In the genomic region with DNA sequence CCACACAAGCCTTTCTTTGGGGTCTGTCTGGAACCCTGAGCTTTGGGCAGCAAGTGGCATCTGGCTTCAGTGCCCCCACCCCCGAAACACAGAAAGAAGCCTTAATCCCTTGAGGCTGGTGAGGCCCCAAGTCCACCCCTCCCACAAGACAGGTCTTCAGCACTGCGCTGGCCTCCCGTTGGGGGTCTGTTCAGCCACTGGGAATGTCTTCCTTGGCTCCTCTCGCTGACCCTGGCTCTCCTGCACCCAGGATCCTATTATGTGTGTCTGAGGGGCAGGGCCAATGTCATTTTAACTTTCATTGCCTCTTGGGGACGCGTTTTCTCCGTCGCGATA, we compare ENCODE assay signal across 9 cellular contexts. TPM values are rescaled to one million over a fixed set of nuclear protein-coding genes. Genes with fewer than 3 reads are reported as not detected.
A peak's percentile ranks its signal among the peaks of the same experiment; 100 is the strongest.
DNase-seq lines count a peak whose midpoint lies in the region; ATAC-seq and TF ChIP-seq lines count a peak whose summit lies in the region.
"Had no signal": no experiment of that assay in that cellular context is flagged by ENCODE, and none has a peak within 500 bp of the region (broad histone marks: within the 10 kb centered on the region; RNA-seq: fewer than 3 reads in every experiment).

No MANE protein-coding gene starts in this region.

- TF ChIP-seq POLR2A in HCT116 (IDR thresholded peaks at IDR 0.05; ENCODE audit: borderline replicate concordance, extremely low read depth, insufficient read depth, insufficient read length), result no peak

- CTCF ChIA-PET in HCT116 (lab: Charles Lee), result interaction anchor here (0.8 kb wide), 1 partner anchor 17 kb away, joined by 4 read pairs; no protein-coding TSS in a partner anchor
- CTCF ChIA-PET in activated CD4-positive, alpha-beta memory T cell treated with anti-CD3 and anti-CD28 coated beads, Interleukin-2, amount 10 ng/mL, durations not matched to agents 7 days and 5 days (lab: Charles Lee), result interaction anchor here (0.7 to 10.2 kb wide), 7 partner anchors 10 to 127 kb away, joined by 3 to 138 read pairs (median 3); no protein-coding TSS in a partner anchor

- H3K4me3 Mint-ChIP-seq in activated CD4-positive, alpha-beta memory T cell treated with anti-CD3 and anti-CD28 coated beads, Interleukin-2, amount 10 ng/mL, durations not matched to agents 7 days and 5 days, result peak overlapping the region; percentile 53

- POLR2A ChIA-PET in HCT116 (lab: Charles Lee), result no interaction called here
- POLR2A ChIA-PET in activated CD4-positive, alpha-beta memory T cell treated with anti-CD3 and anti-CD28 coated beads, Interleukin-2, amount 10 ng/mL, durations not matched to agents 7 days and 5 days (lab: Charles Lee), result interaction anchor here (1.0 to 2.6 kb wide), 7 partner anchors 9 to 115 kb away, joined by 3 to 12 read pairs (median 3); no protein-coding TSS in a partner anchor

- no peak overlapping the region for H2AFZ ChIP-seq in HCT116 (ENCODE audit: low read depth, low read length, poor library complexity, severe bottlenecking)

- peaks cover 40% of the 10 kb centered on the region for H3K4me1 Mint-ChIP-seq in activated CD4-positive, alpha-beta memory T cell treated with anti-CD3 and anti-CD28 coated beads, Interleukin-2, amount 10 ng/mL, durations not matched to agents 7 days and 5 days

- H3K27ac Mint-ChIP-seq in activated CD4-positive, alpha-beta memory T cell treated with anti-CD3 and anti-CD28 coated beads, Interleukin-2, amount 10 ng/mL, durations not matched to agents 7 days and 5 days, result peak overlapping the region; percentile 62

- ATAC-seq in HCT116 (no peak; the same call in 1 of the 2 replicates), GM21723 (IDR thresholded peaks at IDR 0.05; ENCODE audit: unreplicated experiment) (no peak), HG02642 (IDR thresholded peaks at IDR 0.05; ENCODE audit: poor library complexity, unreplicated experiment) (no peak)

- H3K4me3 ChIP-seq in HCT116 (replicated peaks in 1 of 2; ENCODE audit: low read depth in 1 of 2, low read length in 2 of 2) (peak overlapping the region; percentile 45 to 57), iPS DF 6.9 (ENCODE audit: low read length) (peak overlapping the region; percentile 51; the same call in 1 of the 2 replicates), skin epidermis (peak overlapping the region; percentile 8 to 41 (median 25))

- H3K4me1 ChIP-seq in HCT116 (ENCODE audit: control insufficient read depth in 1 of 2, insufficient read depth in 2 of 2, low read length in 2 of 2) (peaks cover 21 to 25% of the 10 kb centered on the region in 2 experiments), iPS DF 6.9 (ENCODE audit: control insufficient read depth, insufficient read depth, low read length) (peaks cover 2% of the 10 kb centered on the region; the same call in 1 of the 2 replicates)

- H3K4me2 ChIP-seq in HCT116 (ENCODE audit: low read length), result peak overlapping the region; percentile 88

- no CpG with 5 or more reads among the region's 9 CpGs for WGBS in iPS DF 6.9 (ENCODE audit: insufficient coverage, insufficient read length)

- no peaks in the 10 kb centered on the region for H3K27me3 ChIP-seq in HCT116 (ENCODE audit: insufficient read depth, low read length)
- no peaks in the 10 kb centered on the region for H3K27me3 ChIP-seq in iPS DF 6.9 (ENCODE audit: control insufficient read depth, insufficient read depth, low read length)

- RAD21 ChIA-PET in HCT116 (lab: Charles Lee; ENCODE audit: low non-redundant PET in 1 of 2, low total read pairs in 2 of 2, uncharacterized antibody in 2 of 2, unreplicated experiment in 2 of 2), result interaction anchor here in 1 of 2 experiments (1.0 to 1.2 kb wide), 2 partner anchors 17 to 194 kb away, joined by 3 read pairs; no protein-coding TSS in a partner anchor

- intact Hi-C loops in HCT116 (cut with micrococcal nuclease), result loop anchor here (5.0 to 10.0 kb wide), 2 partner anchors 80 to 193 kb away; no protein-coding TSS in a partner anchor

- H3K79me2 ChIP-seq in HCT116 (ENCODE audit: insufficient read depth, low read length), result no peaks in the 10 kb centered on the region

- peak overlapping the region; percentile 72 for H3K27ac ChIP-seq in HCT116 (ENCODE audit: low read depth, low read length)
- no peak overlapping the region for H3K27ac ChIP-seq in iPS DF 6.9 (ENCODE audit: low read length)
- H3K27ac ChIP-seq in skin epidermis, result peak overlapping the region in 10 of 21 experiments; percentile 22 to 79 (median 66)

- no peaks in the 10 kb centered on the region for H4K20me1 ChIP-seq in HCT116 (ENCODE audit: insufficient read depth)

- TF ChIP-seq RAD21 in HCT116 (IDR thresholded peaks at IDR 0.05; ENCODE audit: low read depth), result no peak

- H3K9me2 ChIP-seq in HCT116 (ENCODE audit: insufficient read depth), result no peaks in the 10 kb centered on the region

- no peak for TF ChIP-seq CTCF in HCT116 (IDR thresholded peaks at IDR 0.05 in 2 of 3, conservative IDR thresholded peaks at IDR 0.05 in 1 of 3; ENCODE audit: borderline replicate concordance in 1 of 3, insufficient read depth in 1 of 3, low read depth in 2 of 3, low read length in 2 of 3)

- no TSS peak for BruUV-seq in HCT116 (replicated peaks; lab: Mats Ljungman, UMichigan)

- peaks cover 36% of the 10 kb centered on the region for H3K36me3 Mint-ChIP-seq in activated CD4-positive, alpha-beta memory T cell treated with anti-CD3 and anti-CD28 coated beads, Interleukin-2, amount 10 ng/mL, durations not matched to agents 7 days and 5 days (ENCODE audit: low read depth)

- no peaks in the 10 kb centered on the region for H3K9me3 ChIP-seq in HCT116 (ENCODE audit: control insufficient read depth in 1 of 2, insufficient read depth in 1 of 2, low read depth in 1 of 2, low read length in 2 of 2)
- H3K9me3 ChIP-seq in iPS DF 6.9 (ENCODE audit: control insufficient read depth, insufficient read depth, low read length), result no peaks in the 10 kb centered on the region

- no peak for DNase-seq in HCT116 (ENCODE audit: low read depth, low spot score)
- DNase-seq in activated CD4-positive, alpha-beta memory T cell treated with anti-CD3 and anti-CD28 coated beads, Interleukin-2, amount 10 ng/mL, durations not matched to agents 7 days and 5 days, result no peak
- DNase-seq in iPS DF 6.9 (ENCODE audit: low read depth, low spot score), result no peak
- DNase-seq in COLO668 (lab: John Stamatoyannopoulos, UW; ENCODE audit: unreplicated experiment), result no peak
- DNase-seq: T-helper 9 cell had no signal

- no peaks in the 10 kb centered on the region for H3K9me3 Mint-ChIP-seq in activated CD4-positive, alpha-beta memory T cell treated with anti-CD3 and anti-CD28 coated beads, Interleukin-2, amount 10 ng/mL, durations not matched to agents 7 days and 5 days

- H3K27me3 Mint-ChIP-seq in activated CD4-positive, alpha-beta memory T cell treated with anti-CD3 and anti-CD28 coated beads, Interleukin-2, amount 10 ng/mL, durations not matched to agents 7 days and 5 days, result peaks cover 2% of the 10 kb centered on the region

- H3K36me3 ChIP-seq in HCT116 (ENCODE audit: control insufficient read depth in 1 of 2, insufficient read depth in 2 of 2, low read length in 2 of 2) (peaks cover 0 to 5% of the 10 kb centered on the region in 2 experiments; a peak in 1 of 4 replicates), iPS DF 6.9 (ENCODE audit: control insufficient read depth, insufficient read depth, low read length) (peaks cover 9% of the 10 kb centered on the region)

- H3K9ac ChIP-seq in HCT116 (ENCODE audit: low read length), result peak overlapping the region; percentile 55; the same call in 1 of the 2 replicates

TF ChIP-seq in HCT116, 20 proteins besides CTCF, POLR2A, EP300 and RAD21:
- no peak for TF ChIP-seq ELF1 (IDR thresholded peaks at IDR 0.05; ENCODE audit: borderline replicate concordance, low read depth)
- no peak for TF ChIP-seq CEBPB (IDR thresholded peaks at IDR 0.05; ENCODE audit: low read depth)
- TF ChIP-seq TCF7L2 (IDR thresholded peaks at IDR 0.05; ENCODE audit: borderline replicate concordance, extremely low read depth, insufficient read depth, insufficient read length), result no peak
- TF ChIP-seq EZH2 (IDR thresholded peaks at IDR 0.05), result no peak
- TF ChIP-seq SP1 (IDR thresholded peaks at IDR 0.05; ENCODE audit: low read depth), result no peak
- no peak for TF ChIP-seq POLR2AphosphoS5 (IDR thresholded peaks at IDR 0.05; ENCODE audit: low read depth, low read length)
- TF ChIP-seq FOSL1 (IDR thresholded peaks at IDR 0.05; ENCODE audit: low read depth), result no peak

RNA-seq across cellular contexts. Expression of gene ATP8B2, which starts 26.9 kb away (rescaled TPM):
- 22.1 TPM for total RNA-seq in HCT116 (2021; ENCODE audit: unreplicated experiment)
- 12.6 and 12.7 TPM in 2 replicates for polyA plus RNA-seq in HCT116 (2012)
- 100 to 1,000 TPM; 142 to 149 TPM for total RNA-seq in activated CD4-positive, alpha-beta memory T cell treated with anti-CD3 and anti-CD28 coated beads, Interleukin-2, amount 10 ng/mL, durations not matched to agents 7 days and 5 days

RNA-seq across cellular contexts. Expression of gene AQP10, which starts 31.3 kb away (rescaled TPM):
- not detected for total RNA-seq in HCT116 (2021; ENCODE audit: unreplicated experiment)
- polyA plus RNA-seq in HCT116 (2012), result 0.07 TPM in 1 of 2 replicates, not detected in the other
- not detected for total RNA-seq in activated CD4-positive, alpha-beta memory T cell treated with anti-CD3 and anti-CD28 coated beads, Interleukin-2, amount 10 ng/mL, durations not matched to agents 7 days and 5 days
- total RNA-seq: frontal cortex had no signal

RNA-seq across cellular contexts. Expression of gene IL6R, which starts 52.9 kb away (rescaled TPM):
- total RNA-seq in HCT116 (2021; ENCODE audit: unreplicated experiment), result 6.8 TPM
- 2.6 and 2.9 TPM in 2 replicates for polyA plus RNA-seq in HCT116 (2012)
- 10 to 100 TPM; 15.7 to 16.0 TPM for total RNA-seq in activated CD4-positive, alpha-beta memory T cell treated with anti-CD3 and anti-CD28 coated beads, Interleukin-2, amount 10 ng/mL, durations not matched to agents 7 days and 5 days
